Comparison of ENCODE assay signal across 9 cellular contexts in the genomic region with DNA sequence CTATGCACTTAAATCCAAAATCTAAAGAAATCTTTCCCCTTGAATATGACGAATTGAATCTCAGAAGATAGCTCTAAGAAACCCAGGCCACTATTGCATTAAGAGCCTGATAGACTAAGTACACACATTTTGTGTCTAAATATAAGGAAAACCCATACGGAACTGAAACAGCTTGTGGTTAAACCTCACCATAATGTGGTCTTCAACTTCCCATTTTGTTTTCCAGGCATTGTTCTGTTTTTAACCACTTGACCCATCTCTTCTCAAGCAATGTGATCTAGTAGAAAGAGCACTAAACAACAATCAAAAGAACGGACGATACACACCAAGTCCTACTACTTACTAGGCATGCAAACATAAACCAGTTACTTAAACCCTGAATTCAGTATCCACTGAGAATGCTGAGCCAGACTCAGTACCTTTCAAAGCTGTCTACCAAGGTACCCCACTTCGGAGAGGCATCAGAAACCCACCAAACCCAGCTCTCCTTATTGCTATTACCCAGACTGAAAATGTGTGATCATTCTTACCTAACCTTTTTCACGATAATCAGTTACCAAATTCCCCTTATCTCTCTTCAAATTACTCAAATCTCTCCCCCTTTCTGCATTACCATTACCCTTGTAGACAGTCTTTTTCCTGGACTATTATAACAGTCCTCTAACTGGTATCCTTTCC. TPM values are rescaled to one million over a fixed set of nuclear protein-coding genes. Genes with fewer than 3 reads are reported as not detected.
DNase-seq lines count a peak whose midpoint lies in the region; ATAC-seq and TF ChIP-seq lines count a peak whose summit lies in the region.
"Had no signal": no experiment of that assay in that cellular context is flagged by ENCODE, and none has a peak within 500 bp of the region (broad histone marks: within the 10 kb centered on the region; RNA-seq: fewer than 3 reads in every experiment).

No MANE protein-coding gene starts in this region.

- ATAC-seq in GM19468 (IDR thresholded peaks at IDR 0.05; ENCODE audit: extremely low read depth, unreplicated experiment), result peak; percentile 62
- peak; percentile 54 for ATAC-seq in HG03469 (IDR thresholded peaks at IDR 0.05; ENCODE audit: unreplicated experiment)
- ATAC-seq in central memory CD8-positive, alpha-beta T cell (replicated peaks; ENCODE audit: extremely low read depth, poor library complexity, severe bottlenecking), result no peak

- TF ChIP-seq CTCF in left ventricle myocardium inferior (IDR thresholded peaks at IDR 0.05; ENCODE audit: borderline replicate concordance) (no peak), vagina (IDR thresholded peaks at IDR 0.05) (no peak), spleen (IDR thresholded peaks at IDR 0.05 in 8 of 11, conservative IDR thresholded peaks at IDR 0.05 in 3 of 11) (no peak)

- no peaks in the 10 kb centered on the region for H3K27me3 ChIP-seq in CD8-positive, alpha-beta memory T cell (ENCODE audit: insufficient read depth, low read length, poor library complexity, severe bottlenecking)
- H3K27me3 ChIP-seq in left ventricle myocardium inferior (ENCODE audit: low read depth) (no peaks in the 10 kb centered on the region), vagina (no peaks in the 10 kb centered on the region), spleen (replicated peaks in 1 of 7) (peaks cover 0 to 85% (median 6%) of the 10 kb centered on the region in 7 donors)
- H3K27me3 ChIP-seq: upper lobe of left lung had no signal

- no peak overlapping the region for H3K4me3 ChIP-seq in CD8-positive, alpha-beta memory T cell (ENCODE audit: low read length)
- no peak overlapping the region for H3K4me3 ChIP-seq in left ventricle myocardium inferior
- H3K4me3 ChIP-seq in vagina, result no peak overlapping the region
- H3K4me3 ChIP-seq in spleen, result peak overlapping the region in 1 of 8 donors; percentile 11
- H3K4me3 ChIP-seq: upper lobe of left lung had no signal

- intact Hi-C loops in left ventricle myocardium inferior (cut with micrococcal nuclease), result no loop called here
- intact Hi-C loops in vagina (cut with DNase I), result no loop called here
- intact Hi-C loops in spleen (cut with DNase I; ENCODE audit: low total_unique reads), result no loop called here

- no peaks in the 10 kb centered on the region for H3K4me1 ChIP-seq in CD8-positive, alpha-beta memory T cell (ENCODE audit: insufficient read depth, low read length)
- H3K4me1 ChIP-seq in left ventricle myocardium inferior (peaks cover 96% of the 10 kb centered on the region), vagina (peaks cover 78% of the 10 kb centered on the region), spleen (peaks cover 16 to 80% (median 44%) of the 10 kb centered on the region in 6 donors)

- peaks cover 2% of the 10 kb centered on the region for H3K36me3 Mint-ChIP-seq in central memory CD8-positive, alpha-beta T cell (ENCODE audit: insufficient read depth)
- peaks cover 0 to 42% (median 7%) of the 10 kb centered on the region in 3 donors for H3K36me3 Mint-ChIP-seq in CD8-positive, alpha-beta memory T cell

- TF ChIP-seq POLR2A in vagina (IDR thresholded peaks at IDR 0.05), result no peak
- no peak for TF ChIP-seq POLR2A in spleen (IDR thresholded peaks at IDR 0.05)

- DNase-seq in GF-D8 (lab: John Stamatoyannopoulos, UW) (peak; percentile 74), left ventricle myocardium inferior (no peak), vagina (ENCODE audit: extremely low spot score in 2 of 2) (no peak), spleen (no peak)
- no peak for DNase-seq in central memory CD8-positive, alpha-beta T cell (ENCODE audit: low spot score in 2 of 2)
- DNase-seq in CD8-positive, alpha-beta memory T cell, result no peak
- DNase-seq: upper lobe of left lung had no signal

- no peaks in the 10 kb centered on the region for H3K9me3 Mint-ChIP-seq in central memory CD8-positive, alpha-beta T cell
- H3K9me3 Mint-ChIP-seq in CD8-positive, alpha-beta memory T cell, result no peaks in the 10 kb centered on the region

- no peaks in the 10 kb centered on the region for H3K36me3 ChIP-seq in CD8-positive, alpha-beta memory T cell (ENCODE audit: insufficient read depth, low read length)
- H3K36me3 ChIP-seq in left ventricle myocardium inferior, result peaks cover 9% of the 10 kb centered on the region
- H3K36me3 ChIP-seq in vagina, result no peaks in the 10 kb centered on the region
- H3K36me3 ChIP-seq in spleen, result peaks cover 0 to 16% (median 0%) of the 10 kb centered on the region in 6 donors

- POLR2A ChIA-PET in CD8-positive, alpha-beta memory T cell (lab: Charles Lee), result no interaction called here

- peak overlapping the region; percentile 11 for H3K27ac Mint-ChIP-seq in central memory CD8-positive, alpha-beta T cell (ENCODE audit: low read depth)
- H3K27ac Mint-ChIP-seq in CD8-positive, alpha-beta memory T cell, result peak overlapping the region in 4 of 8 donors; percentile 5 to 73 (median 30)

- no peak overlapping the region for H3K27ac ChIP-seq in CD8-positive, alpha-beta memory T cell (ENCODE audit: low read depth, low read length)
- H3K27ac ChIP-seq in left ventricle myocardium inferior (replicated peaks) (no peak overlapping the region), vagina (no peak overlapping the region), spleen (no peak overlapping the region)

- CTCF ChIA-PET in CD8-positive, alpha-beta memory T cell (lab: Charles Lee), result no interaction called here

- no peak overlapping the region for H3K4me3 Mint-ChIP-seq in central memory CD8-positive, alpha-beta T cell
- H3K4me3 Mint-ChIP-seq in CD8-positive, alpha-beta memory T cell, result peak overlapping the region in 1 of 7 donors; percentile 2

- H3K9me3 ChIP-seq in CD8-positive, alpha-beta memory T cell (ENCODE audit: low read length), result no peaks in the 10 kb centered on the region
- no peaks in the 10 kb centered on the region for H3K9me3 ChIP-seq in left ventricle myocardium inferior (replicated peaks)
- H3K9me3 ChIP-seq in vagina, result no peaks in the 10 kb centered on the region
- no peaks in the 10 kb centered on the region for H3K9me3 ChIP-seq in spleen
- H3K9me3 ChIP-seq: upper lobe of left lung had no signal

- 30 to 54% (median 43%) methylated on average over 6 of the region's 6 CpGs for WGBS in spleen, 5 donors

- no peaks in the 10 kb centered on the region for H3K27me3 Mint-ChIP-seq in central memory CD8-positive, alpha-beta T cell
- H3K27me3 Mint-ChIP-seq in CD8-positive, alpha-beta memory T cell, result no peaks in the 10 kb centered on the region

- peaks cover 35% of the 10 kb centered on the region for H3K4me1 Mint-ChIP-seq in central memory CD8-positive, alpha-beta T cell
- peaks cover 16 to 40% (median 32%) of the 10 kb centered on the region in 3 donors for H3K4me1 Mint-ChIP-seq in CD8-positive, alpha-beta memory T cell

RNA-seq across cellular contexts. Expression of gene OTUD7B, which starts 12.8 kb away (rescaled TPM):
- total RNA-seq in CD8-positive, alpha-beta memory T cell, result 10 to 100 TPM; 39.7 to 41.0 TPM
- polyA plus RNA-seq in CD8-positive, alpha-beta memory T cell, result 1.9 TPM
- total RNA-seq in left ventricle myocardium inferior (23.8 TPM), vagina (14.5 TPM), spleen (10 to 100 TPM; 10.2 to 20.5 (median 14.2) TPM)
- polyA plus RNA-seq in spleen, result 1 to 10 TPM in 1 of 3 donors, under 1 TPM in 2; 0.70 to 2.9 (median 0.78) TPM
